ENCODE assay signal across 27 cellular contexts in the genomic region with DNA sequence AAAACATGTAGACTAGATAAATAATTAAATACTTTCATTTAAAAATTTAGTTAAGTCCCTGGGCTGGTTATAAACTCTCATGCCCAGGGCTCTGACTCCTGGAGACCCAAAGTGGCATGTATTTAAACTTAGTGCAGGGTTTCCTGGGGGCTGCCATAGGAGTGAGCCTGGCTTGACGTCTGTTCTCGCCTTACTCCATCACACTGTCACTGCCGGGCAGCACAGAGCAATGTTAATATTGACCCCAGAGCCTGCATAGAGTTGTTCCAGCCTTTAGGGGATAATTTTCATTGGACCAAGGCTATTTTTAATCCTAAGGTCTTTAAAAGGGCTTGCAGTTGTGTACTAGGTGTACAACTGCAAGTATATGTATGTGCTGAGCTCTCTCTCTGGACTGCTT.
"Had no signal": no experiment of that assay in that cellular context is flagged by ENCODE, and none has a peak within 500 bp of the region (broad histone marks: within the 10 kb centered on the region; RNA-seq: fewer than 3 reads in every experiment).

No MANE protein-coding gene starts in this region.

- H3K36me3 Mint-ChIP-seq: stimulated activated effector memory CD8-positive, alpha-beta T cell treated with anti-CD3 and anti-CD28 coated beads, Interleukin-12 subunit alpha, Interleukin-12 subunit beta, amount 100 ng/mL, for 72 hours had no signal

- ATAC-seq: left lung; mucosa of descending colon; naive thymus-derived CD4-positive, alpha-beta T cell; natural killer cell treated with Interleukin-12 subunit alpha and Interleukin-12 subunit beta and Interleukin-15 and Interleukin-18, amount 100 ng/mL, for 72 hours; pancreas; stimulated activated effector memory CD8-positive, alpha-beta T cell treated with anti-CD3 and anti-CD28 coated beads, Interleukin-12 subunit alpha, Interleukin-12 subunit beta, amount 100 ng/mL, for 72 hours; upper lobe of right lung had no signal

- H3K27ac ChIP-seq: pancreas, sigmoid colon, suprapubic skin, thoracic aorta, tibial artery, upper lobe of right lung had no signal

- H3K27me3 Mint-ChIP-seq: naive thymus-derived CD4-positive, alpha-beta T cell; natural killer cell treated with Interleukin-12 subunit alpha and Interleukin-12 subunit beta and Interleukin-15 and Interleukin-18, amount 100 ng/mL, for 72 hours; stimulated activated naive CD8-positive, alpha-beta T cell treated with anti-CD3 and anti-CD28 coated beads, Interleukin-15, Interleukin-2, amounts not matched to agents 100 ng/mL and 50 ng/mL, for 24 hours had no signal

- DNase-seq: hippocampal formation; kidney glomerular epithelial cell; left cardiac atrium; left lung; midbrain; mucosa of descending colon; naive thymus-derived CD4-positive, alpha-beta T cell; nucleus accumbens; pancreas; posterior cingulate gyrus; right cardiac atrium; sigmoid colon; small intestine; spleen; stimulated activated CD4-positive, alpha-beta T cell treated with anti-CD3 and anti-CD28 coated beads, Interleukin-4, amount 100 ng/mL, for 24 hours; stimulated activated naive CD4-positive, alpha-beta T cell; tibial artery; trophoblast cell; upper lobe of right lung had no signal

- H3K4me3 ChIP-seq: left lung, lung, mucosa of descending colon, pancreas, sigmoid colon, spleen, suprapubic skin, thoracic aorta, tibial artery, upper lobe of right lung had no signal

- H3K9me3 ChIP-seq: mucosa of descending colon, pancreas, thoracic aorta, upper lobe of right lung had no signal

- H3K4me1 ChIP-seq: suprapubic skin had no signal

- FAIRE-seq: keratinocyte, small intestine, urothelium cell line had no signal

- H3K27ac Mint-ChIP-seq: stimulated activated effector memory CD8-positive, alpha-beta T cell treated with anti-CD3 and anti-CD28 coated beads, Interleukin-12 subunit alpha, Interleukin-12 subunit beta, amount 100 ng/mL, for 72 hours; stimulated activated naive CD8-positive, alpha-beta T cell treated with anti-CD3 and anti-CD28 coated beads, Interleukin-15, Interleukin-2, amounts not matched to agents 100 ng/mL and 50 ng/mL, for 24 hours had no signal

- H3K9me3 Mint-ChIP-seq: natural killer cell treated with Interleukin-12 subunit alpha and Interleukin-12 subunit beta and Interleukin-15 and Interleukin-18, amount 100 ng/mL, for 72 hours had no signal

- H3K36me3 ChIP-seq: left lung, pancreas, sigmoid colon, suprapubic skin, thoracic aorta, tibial artery, upper lobe of right lung had no signal

- H3K27me3 ChIP-seq: left lung, pancreas, sigmoid colon, spleen, suprapubic skin, tibial artery, upper lobe of right lung had no signal

- H3K4me3 Mint-ChIP-seq: naive thymus-derived CD4-positive, alpha-beta T cell; natural killer cell treated with Interleukin-12 subunit alpha and Interleukin-12 subunit beta and Interleukin-15 and Interleukin-18, amount 100 ng/mL, for 72 hours; stimulated activated effector memory CD8-positive, alpha-beta T cell treated with anti-CD3 and anti-CD28 coated beads, Interleukin-12 subunit alpha, Interleukin-12 subunit beta, amount 100 ng/mL, for 72 hours; stimulated activated naive CD8-positive, alpha-beta T cell treated with anti-CD3 and anti-CD28 coated beads, Interleukin-15, Interleukin-2, amounts not matched to agents 100 ng/mL and 50 ng/mL, for 24 hours had no signal
